8 cellular contexts compared by ENCODE assay signal in genomic region chr9:131675437-131676022, GRCh38.
DNase-seq lines count a peak whose midpoint lies in the region; ATAC-seq and TF ChIP-seq lines count a peak whose summit lies in the region.
"Had no signal": no experiment of that assay in that cellular context is flagged by ENCODE, and none has a peak within 500 bp of the region (broad histone marks: within the 10 kb centered on the region; RNA-seq: fewer than 3 reads in every experiment).

No MANE protein-coding gene starts in this region.

- BruUV-seq in Panc1 (replicated peaks; lab: Mats Ljungman, UMichigan) = no TSS peak

- intact Hi-C loops in Panc1 (cut with micrococcal nuclease; ENCODE audit: unreplicated experiment) (loop anchor here (10.0 kb wide), 1 partner anchor 59 kb away; no protein-coding TSS in a partner anchor), esophagus muscularis mucosa (cut with DNase I) (loop anchor here (5.0 kb wide), 1 partner anchor 62 kb away; no protein-coding TSS in a partner anchor)

- TF ChIP-seq CTCF in GM12875 (IDR thresholded peaks at IDR 0.05; ENCODE audit: borderline replicate concordance, insufficient read depth, low read depth, low read length) = no peak
- no peak for TF ChIP-seq CTCF in Panc1 (IDR thresholded peaks at IDR 0.05)
- no peak for TF ChIP-seq CTCF in esophagus muscularis mucosa (IDR thresholded peaks at IDR 0.05)

- H3K9me3 ChIP-seq in Panc1 (ENCODE audit: control insufficient read depth, insufficient read depth, low read depth, low read length) (no peaks in the 10 kb centered on the region), esophagus muscularis mucosa (no peaks in the 10 kb centered on the region)

- TF ChIP-seq EP300 in esophagus muscularis mucosa (IDR thresholded peaks at IDR 0.05) = no peak

- DNase-seq in Panc1 (ENCODE audit: low read depth, low spot score) = no peak
- DNase-seq in esophagus muscularis mucosa (ENCODE audit: extremely low spot score) = no peak
- DNase-seq in HEK293T (ENCODE audit: extremely low spot score) = no peak
- DNase-seq: HCEC 1CT had no signal

- TF ChIP-seq POLR2A in esophagus muscularis mucosa (IDR thresholded peaks at IDR 0.05; ENCODE audit: low read depth) = no peak

- in situ Hi-C loops in Panc1 (cut with HindIII; ENCODE audit: low pct_unique_long_range_greater_than_20kb, low sequenced_read_pairs) = no loop called here

- ATAC-seq in Panc1 (no peak), GM18868 (IDR thresholded peaks at IDR 0.05; ENCODE audit: unreplicated experiment) (no peak), GM21423 (IDR thresholded peaks at IDR 0.05; ENCODE audit: unreplicated experiment) (no peak)

- POLR2A ChIA-PET in Panc1 (lab: Charles Lee) (interaction anchor here (0.6 kb wide), 1 partner anchor 13 kb away, joined by 13 read pairs; no protein-coding TSS in a partner anchor), HEK293T (lab: Yijun Ruan, JAX) (no interaction called here)

- H3K27ac ChIP-seq in Panc1 (ENCODE audit: low read length) (peak overlapping the region; percentile 95), esophagus muscularis mucosa (replicated peaks in 1 of 4) (peak overlapping the region; percentile 78 to 90 (median 83)), skin epidermis (peak overlapping the region in 15 of 21 experiments; percentile 60 to 94 (median 79))

- no peaks in the 10 kb centered on the region for H3K36me3 ChIP-seq in Panc1 (ENCODE audit: control insufficient read depth, insufficient read depth, low read length)
- H3K36me3 ChIP-seq in esophagus muscularis mucosa = no peaks in the 10 kb centered on the region

- H3K27me3 ChIP-seq in Panc1 (ENCODE audit: control insufficient read depth, insufficient read depth, low read length) (no peaks in the 10 kb centered on the region), esophagus muscularis mucosa (no peaks in the 10 kb centered on the region)

- CTCF ChIA-PET in Panc1 (lab: Charles Lee) (no interaction called here), HEK293T (lab: Yijun Ruan, JAX) (no interaction called here)

- H3K4me3 ChIP-seq in GM12875 (ENCODE audit: low read depth, low read length) (peak overlapping the region; percentile 51), Panc1 (ENCODE audit: low read depth in 2 of 2, low read length in 2 of 2) (no peak overlapping the region), esophagus muscularis mucosa (no peak overlapping the region), skin epidermis (no peak overlapping the region)

- 82% methylated on average over 6 of the region's 6 CpGs for WGBS in esophagus muscularis mucosa

- H3K4me1 ChIP-seq in Panc1 (ENCODE audit: control insufficient read depth, insufficient read depth, low read length) = peaks cover 73% of the 10 kb centered on the region
- peaks cover 92 to 97% (median 93%) of the 10 kb centered on the region in 4 donors for H3K4me1 ChIP-seq in esophagus muscularis mucosa

TF ChIP-seq in HEK293T, 16 proteins besides CTCF, POLR2A, EP300 and RAD21:
- no peak for TF ChIP-seq FOXM1 (IDR thresholded peaks at IDR 0.05; ENCODE audit: borderline replicate concordance)
- no peak for TF ChIP-seq ARNT (IDR thresholded peaks at IDR 0.05)
- TF ChIP-seq SUZ12 (IDR thresholded peaks at IDR 0.05) = no peak
- TF ChIP-seq FOXK2 (IDR thresholded peaks at IDR 0.05) = no peak
- no peak for TF ChIP-seq ELF4 (IDR thresholded peaks at IDR 0.05)
- no peak for TF ChIP-seq ZNF384 (IDR thresholded peaks at IDR 0.05)
